Comparison of ENCODE assay signal across 8 cellular contexts in the genomic region with DNA sequence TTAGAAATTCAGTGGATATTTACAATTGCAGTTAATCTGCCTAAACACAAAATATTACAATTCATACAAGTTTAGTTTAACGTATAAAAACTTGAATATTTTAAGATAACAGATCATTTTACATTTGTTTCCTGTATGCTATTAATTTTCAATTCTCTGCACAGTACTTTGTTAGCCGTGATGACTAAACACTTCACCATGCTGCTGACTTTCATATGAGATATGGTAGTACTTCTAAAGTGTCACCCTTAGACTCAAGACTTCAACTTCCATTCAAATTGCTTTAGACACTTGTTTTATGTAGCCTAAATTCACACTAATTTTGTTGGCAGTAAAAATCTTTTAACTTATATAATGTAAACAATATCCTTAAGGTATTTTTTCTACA.
DNase-seq lines count a peak whose midpoint lies in the region; ATAC-seq and TF ChIP-seq lines count a peak whose summit lies in the region.

No MANE protein-coding gene starts in this region.

- CTCF ChIA-PET in HEK293T (lab: Yijun Ruan, JAX) = interaction anchor here (0.6 kb wide), 1 partner anchor 51 kb away, joined by 9 read pairs; no protein-coding TSS in a partner anchor

- H3K36me3 ChIP-seq in KMS-11 (ENCODE audit: insufficient read depth) = no peaks in the 10 kb centered on the region
- no peaks in the 10 kb centered on the region for H3K36me3 ChIP-seq in subcutaneous abdominal adipose tissue (ENCODE audit: control insufficient read depth in 5 of 5, insufficient read depth in 5 of 5, low read length in 5 of 5)
- no peaks in the 10 kb centered on the region for H3K36me3 ChIP-seq in WERI-Rb-1

- H3K9me3 ChIP-seq in subcutaneous abdominal adipose tissue (ENCODE audit: control insufficient read depth in 5 of 5, low read length in 5 of 5) (no peaks in the 10 kb centered on the region), WERI-Rb-1 (ENCODE audit: severe bottlenecking) (no peaks in the 10 kb centered on the region)

- no peaks in the 10 kb centered on the region for H3K79me2 ChIP-seq in KMS-11 (ENCODE audit: insufficient read depth, low read depth)

- POLR2A ChIA-PET in HEK293T (lab: Yijun Ruan, JAX) = no interaction called here

- H3K27me3 ChIP-seq in KMS-11 (ENCODE audit: insufficient read depth, low read depth) (no peaks in the 10 kb centered on the region), subcutaneous abdominal adipose tissue (ENCODE audit: control insufficient read depth in 5 of 5, insufficient read depth in 4 of 5, low read length in 5 of 5) (no peaks in the 10 kb centered on the region), WERI-Rb-1 (ENCODE audit: insufficient read depth, low read depth, severe bottlenecking) (no peaks in the 10 kb centered on the region)

- no peaks in the 10 kb centered on the region for H4K20me1 ChIP-seq in KMS-11 (ENCODE audit: insufficient read depth)

- ATAC-seq in GM19452 (IDR thresholded peaks at IDR 0.05; ENCODE audit: unreplicated experiment) = peak; percentile 39

- peak overlapping the region; percentile 84 for H3K4me2 ChIP-seq in KMS-11

- no peak overlapping the region for H3K4me3 ChIP-seq in KMS-11 (IDR thresholded peaks at IDR 0.05; ENCODE audit: insufficient read depth, low read depth, low read length)
- H3K4me3 ChIP-seq in cardiac fibroblast (replicated peaks in 1 of 2; ENCODE audit: low read depth in 2 of 2, low read length in 2 of 2) = peak overlapping the region in 1 of 2 donors; percentile 34
- H3K4me3 ChIP-seq in subcutaneous abdominal adipose tissue (ENCODE audit: low read depth in 1 of 5, low read length in 5 of 5) = peak overlapping the region; percentile 42 to 72 (median 55)
- no peak overlapping the region for H3K4me3 ChIP-seq in WERI-Rb-1 (ENCODE audit: low read depth, low read length)

- H3K27ac ChIP-seq in KMS-11 = peak overlapping the region; percentile 87
- no peak overlapping the region for H3K27ac ChIP-seq in subcutaneous abdominal adipose tissue (ENCODE audit: low read depth, low read length)
- H3K27ac ChIP-seq in WERI-Rb-1 = no peak overlapping the region

- DNase-seq in cardiac fibroblast (ENCODE audit: low read depth in 2 of 2) = peak; percentile 6 to 70
- DNase-seq in HEK293T (ENCODE audit: extremely low spot score) = no peak
- DNase-seq in WERI-Rb-1 = no peak
- DNase-seq in HK-2 (ENCODE audit: unreplicated experiment) = no peak
- no peak for DNase-seq in G401 (ENCODE audit: low spot score)

- H2AFZ ChIP-seq in KMS-11 (ENCODE audit: low read depth) = peak overlapping the region; percentile 65

- in situ Hi-C loops in G401 (cut with HindIII; ENCODE audit: low sequenced_read_pairs) = no loop called here

- H3K9ac ChIP-seq in KMS-11 (peak overlapping the region; percentile 68), subcutaneous abdominal adipose tissue (ENCODE audit: low read length in 5 of 5) (no peak overlapping the region)

- TF ChIP-seq CTCF in KMS-11 (conservative IDR thresholded peaks at IDR 0.05; ENCODE audit: low read depth, low read length) (no peak), cardiac fibroblast (IDR thresholded peaks at IDR 0.05; ENCODE audit: low read depth, low read length) (no peak), WERI-Rb-1 (IDR thresholded peaks at IDR 0.05; ENCODE audit: low read depth, low read length) (no peak)

- peaks cover 12% of the 10 kb centered on the region for H3K4me1 ChIP-seq in KMS-11 (ENCODE audit: low read depth, poor library complexity, severe bottlenecking)
- H3K4me1 ChIP-seq in subcutaneous abdominal adipose tissue (ENCODE audit: control insufficient read depth in 5 of 5, insufficient read depth in 5 of 5, low read length in 5 of 5) = no peaks in the 10 kb centered on the region

TF ChIP-seq in HEK293T, 16 proteins besides CTCF, POLR2A, EP300 and RAD21:
- no peak for TF ChIP-seq HDGF (IDR thresholded peaks at IDR 0.05; ENCODE audit: borderline replicate concordance)
- no peak for TF ChIP-seq FOXA1 (IDR thresholded peaks at IDR 0.05)
- TF ChIP-seq SUZ12 (IDR thresholded peaks at IDR 0.05) = no peak
- no peak for TF ChIP-seq L3MBTL2 (conservative IDR thresholded peaks at IDR 0.05)
- TF ChIP-seq LEF1 (IDR thresholded peaks at IDR 0.05; ENCODE audit: borderline replicate concordance) = no peak
- TF ChIP-seq TARDBP (IDR thresholded peaks at IDR 0.05) = no peak
- TF ChIP-seq CTBP1 (IDR thresholded peaks at IDR 0.05; ENCODE audit: borderline replicate concordance) = no peak
- TF ChIP-seq ARNT (IDR thresholded peaks at IDR 0.05) = no peak
- no peak for TF ChIP-seq BHLHE40 (IDR thresholded peaks at IDR 0.05; ENCODE audit: borderline replicate concordance)
- TF ChIP-seq SP1 (IDR thresholded peaks at IDR 0.05) = no peak

Comparison
In these comparisons a context has a peak if more than half of its experiments do, and no peak if none do; other contexts are left out.
1. H3K4me3 ChIP-seq: peak in subcutaneous abdominal adipose tissue (5 of 5); none in KMS-11 (single experiment) and WERI-Rb-1 (single experiment).
2. DNase-seq: peak in cardiac fibroblast (2 of 2); none in HEK293T (single experiment), WERI-Rb-1 (single experiment), HK-2 (single experiment) and G401 (single experiment).